In genomic region chr18:2729757-2730156, GRCh38 we compare ENCODE assay signal across 8 cellular contexts.
"Had no signal": no experiment of that assay in that cellular context is flagged by ENCODE, and none has a peak within 500 bp of the region (broad histone marks: within the 10 kb centered on the region; RNA-seq: fewer than 3 reads in every experiment).

No MANE protein-coding gene starts in this region.

- H3K9me3 ChIP-seq: HAP-1 had no signal

- H3K4me1 Mint-ChIP-seq: IgD-negative memory B cell had no signal

- H3K4me3 Mint-ChIP-seq: IgD-negative memory B cell had no signal

- H3K9ac ChIP-seq: GM23248 had no signal

- H3K27ac ChIP-seq: GM23248 had no signal

- FAIRE-seq: HTR-8/SVneo had no signal

- DNase-seq: GM23248, GOT3, H7, KG1 had no signal

- H3K27ac Mint-ChIP-seq: IgD-negative memory B cell had no signal

- H3K27me3 Mint-ChIP-seq: IgD-negative memory B cell had no signal

- H3K4me3 ChIP-seq: GM23248, HAP-1 had no signal

- ATAC-seq: HCT116 had no signal

- H3K4me1 ChIP-seq: HAP-1 had no signal

- H2AFZ ChIP-seq: GM23248 had no signal
